ENCODE assay signal across 11 cellular contexts in genomic region chr9:5326893-5327548, GRCh38. TPM values are rescaled to one million over a fixed set of nuclear protein-coding genes. Genes with fewer than 3 reads are reported as not detected.
DNase-seq lines count a peak whose midpoint lies in the region; ATAC-seq and TF ChIP-seq lines count a peak whose summit lies in the region.
"Had no signal": no experiment of that assay in that cellular context is flagged by ENCODE, and none has a peak within 500 bp of the region (broad histone marks: within the 10 kb centered on the region; RNA-seq: fewer than 3 reads in every experiment).

No MANE protein-coding gene starts in this region.

- no peaks in the 10 kb centered on the region for H3K9me3 Mint-ChIP-seq in HFFc6

- H3K27ac ChIP-seq in HUES6 (ENCODE audit: low read depth, low read length) = no peak overlapping the region
- H3K27ac ChIP-seq in body of pancreas = no peak overlapping the region
- H3K27ac ChIP-seq in mesendoderm (ENCODE audit: low read depth, low read length) = no peak overlapping the region
- H3K27ac ChIP-seq: thoracic aorta had no signal

- ATAC-seq in body of pancreas = peak; percentile 24

- H2AK5ac ChIP-seq in mesendoderm (ENCODE audit: low read length) = no peak overlapping the region

- TF ChIP-seq CTCF in body of pancreas (IDR thresholded peaks at IDR 0.05) = no peak
- TF ChIP-seq CTCF in HFFc6 (IDR thresholded peaks at IDR 0.05) = no peak

- H3K4ac ChIP-seq in mesendoderm (ENCODE audit: low read depth, low read length) = no peak overlapping the region

- no peak overlapping the region for H3K4me3 Mint-ChIP-seq in HFFc6

- whole genome bisulfite sequencing in body of pancreas, 2 donors = 37 to 52% methylated on average over 10 of the region's 10 CpGs
- no CpG with 5 or more reads among the region's 10 CpGs for WGBS in mesendoderm (ENCODE audit: extremely low coverage, insufficient coverage, low lambda C conversion rate)

- no peaks in the 10 kb centered on the region for H3K36me3 ChIP-seq in HUES6 (ENCODE audit: control insufficient read depth, insufficient read depth, low read length)
- H3K36me3 ChIP-seq in body of pancreas (replicated peaks in 1 of 2; ENCODE audit: insufficient read depth in 1 of 2, low read depth in 2 of 2) = no peaks in the 10 kb centered on the region
- no peaks in the 10 kb centered on the region for H3K36me3 ChIP-seq in mesendoderm (ENCODE audit: control insufficient read depth, insufficient read depth, low read length)
- H3K36me3 ChIP-seq: thoracic aorta had no signal

- TF ChIP-seq POLR2A in body of pancreas (IDR thresholded peaks at IDR 0.05) = no peak

- no peak overlapping the region for H2BK15ac ChIP-seq in mesendoderm (replicated peaks; ENCODE audit: low read depth)

- no peak overlapping the region for H4K8ac ChIP-seq in mesendoderm (ENCODE audit: low read depth, low read length)

- H4K5ac ChIP-seq in mesendoderm (ENCODE audit: low read length) = no peak overlapping the region

- H3K27me3 Mint-ChIP-seq in HFFc6 (ENCODE audit: insufficient read depth) = peaks cover 12% of the 10 kb centered on the region

- H3K27me3 ChIP-seq in HUES6 (ENCODE audit: control insufficient read depth, insufficient read depth, low read length) (no peaks in the 10 kb centered on the region), body of pancreas (no peaks in the 10 kb centered on the region), mesendoderm (ENCODE audit: insufficient read depth, low read length, poor library complexity) (no peaks in the 10 kb centered on the region)

- H2BK120ac ChIP-seq in mesendoderm (ENCODE audit: low read depth, low read length) = no peak overlapping the region

- H3K9me3 ChIP-seq in HUES6 (ENCODE audit: control insufficient read depth, insufficient read depth, low read depth, low read length) (no peaks in the 10 kb centered on the region), body of pancreas (no peaks in the 10 kb centered on the region)
- H3K9me3 ChIP-seq: thoracic aorta had no signal

- DNase-seq in NCI-H748 treated with DMSO at 0.1 percent for 48 hours (lab: John Stamatoyannopoulos, UW) (peak; percentile 40), body of pancreas (peak; percentile 35 to 75 (median 69)), mesendoderm (peak; percentile 87), NCI-H187 treated with DMSO at 0.1 percent for 48 hours (lab: John Stamatoyannopoulos, UW) (no peak), HFFc6 (no peak)
- no peak for DNase-seq in activated CD4-positive, CD25-positive, alpha-beta regulatory T cell (lab: John Stamatoyannopoulos, UW)
- DNase-seq: midbrain, Right ventricle myocardium superior had no signal

- H3K79me2 ChIP-seq in mesendoderm (ENCODE audit: control insufficient read depth, insufficient read depth, low read length) = no peaks in the 10 kb centered on the region

- peak overlapping the region; percentile 87 for H3K56ac ChIP-seq in mesendoderm (ENCODE audit: low read length)

- no peak overlapping the region for H3K27ac Mint-ChIP-seq in HFFc6

- H3K23ac ChIP-seq in mesendoderm (ENCODE audit: low read length) = no peak overlapping the region

- H3K4me2 ChIP-seq in mesendoderm (ENCODE audit: low read length) = no peak overlapping the region

- H3K18ac ChIP-seq in mesendoderm (ENCODE audit: low read length) = no peak overlapping the region

- peaks cover 16% of the 10 kb centered on the region for H3K4me1 ChIP-seq in HUES6 (ENCODE audit: control insufficient read depth, insufficient read depth, low read length)
- no peaks in the 10 kb centered on the region for H3K4me1 ChIP-seq in body of pancreas
- no peaks in the 10 kb centered on the region for H3K4me1 ChIP-seq in mesendoderm (ENCODE audit: control insufficient read depth, low read depth, low read length)

- H3K79me1 ChIP-seq in mesendoderm (ENCODE audit: low read length) = no peaks in the 10 kb centered on the region

- no peak overlapping the region for H3K9ac ChIP-seq in HUES6 (ENCODE audit: low read length)
- peak overlapping the region; percentile 45 for H3K9ac ChIP-seq in mesendoderm (ENCODE audit: low read length)

- H2BK5ac ChIP-seq in mesendoderm (ENCODE audit: low read length) = no peak overlapping the region

- intact Hi-C loops in body of pancreas (cut with DNase I) = no loop called here

- no peaks in the 10 kb centered on the region for H3K36me3 Mint-ChIP-seq in HFFc6 (ENCODE audit: low read depth)

- H3K4me1 Mint-ChIP-seq in HFFc6 (ENCODE audit: low read depth) = no peaks in the 10 kb centered on the region

- H3K4me3 ChIP-seq in HUES6 (ENCODE audit: low read depth, low read length) = peak overlapping the region; percentile 50
- no peak overlapping the region for H3K4me3 ChIP-seq in body of pancreas
- no peak overlapping the region for H3K4me3 ChIP-seq in mesendoderm (ENCODE audit: low read length)
- H3K4me3 ChIP-seq: thoracic aorta had no signal

RNA-seq across cellular contexts. Expression of gene RLN1, which starts 12.7 kb away (rescaled TPM):
- not detected for total RNA-seq in body of pancreas
- 0.58 TPM for polyA plus RNA-seq in mesendoderm (2013, experiment 1 of 2)
- 0.73 TPM for polyA plus RNA-seq in mesendoderm (2013, experiment 2 of 2)
- not detected for total RNA-seq in HFFc6 (2021; fragmentation: NEBNext Ultra II Directional; extraction: Animal tissue kit (Norgen Biotek cat#: 25700))
- total RNA-seq: MCF 10A, thoracic aorta had no signal

RNA-seq across cellular contexts. Expression of gene RLN2, which starts 22.5 kb away (rescaled TPM):
- total RNA-seq in body of pancreas = not detected
- polyA plus RNA-seq in mesendoderm (2013, experiment 1 of 2) = 3.2 TPM
- polyA plus RNA-seq in mesendoderm (2013, experiment 2 of 2) = 3.1 TPM
- total RNA-seq in HFFc6 (2021; fragmentation: NEBNext Ultra II Directional; extraction: Animal tissue kit (Norgen Biotek cat#: 25700)) = not detected
- total RNA-seq: MCF 10A, Right ventricle myocardium superior, thoracic aorta had no signal

Comparison
In these comparisons a context has a peak if more than half of its experiments do, and no peak if none do; other contexts are left out.
1. DNase-seq: peak in NCI-H748 treated with DMSO at 0.1 percent for 48 hours (single experiment), body of pancreas (4 of 4) and mesendoderm (single experiment); none in NCI-H187 treated with DMSO at 0.1 percent for 48 hours (single experiment), activated CD4-positive, CD25-positive, alpha-beta regulatory T cell (0 of 4) and HFFc6 (single experiment).